ENCODE assay signal across 34 cellular contexts in genomic region chr6:110033749-110034636, GRCh38. TPM values are rescaled to one million over a fixed set of nuclear protein-coding genes. Genes with fewer than 3 reads are reported as not detected.
"Had no signal": no experiment of that assay in that cellular context is flagged by ENCODE, and none has a peak within 500 bp of the region (broad histone marks: within the 10 kb centered on the region; RNA-seq: fewer than 3 reads in every experiment).

No MANE protein-coding gene starts in this region.

- H3K27ac ChIP-seq: Peyer's patch, SJSA1 had no signal

- H3K4me1 Mint-ChIP-seq: activated B cell treated with CpG ODN at 0.5 μM for 24 hours; activated T-helper 17 cell treated with anti-CD3 and anti-CD28 coated beads, Interleukin-2, amount 50 U/mL, for 72 hours had no signal

- H3K4me1 ChIP-seq: Peyer's patch, SJSA1 had no signal

- H3K36me3 Mint-ChIP-seq: brain, IgD-negative memory B cell had no signal

- ATAC-seq: activated T-helper 17 cell treated with anti-CD3 and anti-CD28 coated beads, Interleukin-2, amount 50 U/mL, for 72 hours; SK-N-SH treated with all-trans-retinoic acid at 6 μM for 48 hours had no signal

- H3K36me3 ChIP-seq: Peyer's patch, SJSA1 had no signal

- H3K4me3 Mint-ChIP-seq: activated B cell treated with CpG ODN at 0.5 μM for 24 hours; activated CD4-positive, alpha-beta memory T cell treated with anti-CD3 and anti-CD28 coated beads, Interleukin-2, amount 10 ng/mL, durations not matched to agents 7 days and 5 days; activated naive CD4-positive, alpha-beta T cell treated with anti-CD3 and anti-CD28 coated beads for 36 hours; activated naive CD8-positive, alpha-beta T cell; activated T-helper 17 cell treated with anti-CD3 and anti-CD28 coated beads, Interleukin-2, amount 50 U/mL, for 72 hours; brain; IgD-negative memory B cell; T-helper 1 cell treated with Interleukin-12 subunit alpha and Interleukin-12 subunit beta and Interleukin-4 antibody, amounts not matched to agents 30 μg/mL and 1 μg/mL, for 36 hours had no signal

- H3K4me3 ChIP-seq: Peyer's patch, SJSA1 had no signal

- H3K9me3 ChIP-seq: Peyer's patch, SJSA1 had no signal

- H3K27me3 ChIP-seq: Peyer's patch, SJSA1 had no signal

- H3K27me3 Mint-ChIP-seq: activated B cell treated with CpG ODN at 0.5 μM for 24 hours; activated CD4-positive, alpha-beta memory T cell treated with anti-CD3 and anti-CD28 coated beads, Interleukin-2, amount 10 ng/mL, durations not matched to agents 7 days and 5 days; activated naive CD8-positive, alpha-beta T cell; activated T-helper 17 cell treated with anti-CD3 and anti-CD28 coated beads, Interleukin-2, amount 50 U/mL, for 72 hours; IgD-negative memory B cell had no signal

- H3K27ac Mint-ChIP-seq: activated B cell treated with CpG ODN at 0.5 μM for 24 hours; activated CD4-positive, alpha-beta memory T cell treated with anti-CD3 and anti-CD28 coated beads, Interleukin-2, amount 10 ng/mL, durations not matched to agents 7 days and 5 days; activated naive CD4-positive, alpha-beta T cell treated with anti-CD3 and anti-CD28 coated beads for 36 hours; activated naive CD8-positive, alpha-beta T cell; activated T-helper 17 cell treated with anti-CD3 and anti-CD28 coated beads, Interleukin-2, amount 50 U/mL, for 72 hours; IgD-negative memory B cell; T-helper 1 cell treated with Interleukin-12 subunit alpha and Interleukin-12 subunit beta and Interleukin-4 antibody, amounts not matched to agents 30 μg/mL and 1 μg/mL, for 36 hours had no signal

- H3K9me3 Mint-ChIP-seq: activated B cell treated with CpG ODN at 0.5 μM for 24 hours; activated CD4-positive, alpha-beta memory T cell treated with anti-CD3 and anti-CD28 coated beads, Interleukin-2, amount 10 ng/mL, durations not matched to agents 7 days and 5 days; activated naive CD4-positive, alpha-beta T cell treated with anti-CD3 and anti-CD28 coated beads for 36 hours; activated T-helper 17 cell treated with anti-CD3 and anti-CD28 coated beads, Interleukin-2, amount 50 U/mL, for 72 hours; brain; IgD-negative memory B cell; T-helper 1 cell treated with Interleukin-12 subunit alpha and Interleukin-12 subunit beta and Interleukin-4 antibody, amounts not matched to agents 30 μg/mL and 1 μg/mL, for 36 hours had no signal

- DNase-seq: activated B cell treated with CpG ODN at 0.5 μM for 24 hours; activated CD4-positive, alpha-beta memory T cell treated with anti-CD3 and anti-CD28 coated beads, Interleukin-2, amount 10 ng/mL, durations not matched to agents 7 days and 5 days; activated CD4-positive, alpha-beta T cell treated with anti-CD3 and anti-CD28 coated beads for 1 hour; activated CD4-positive, alpha-beta T cell treated with anti-CD3 and anti-CD28 coated beads, Interleukin-2, amount 50 U/mL, for 1 hour; activated gamma-delta T cell; activated naive CD4-positive, alpha-beta T cell treated with anti-CD3 and anti-CD28 coated beads for 36 hours; activated T-cell treated with anti-CD3 and anti-CD28 coated beads for 4 hours; activated T-cell treated with anti-CD3 and anti-CD28 coated beads, Interleukin-2, amount 50 U/mL, for 48 hours; KG1; NCI-H1092; NCI-H1694; NCI-H2029; NCI-H2107; NCI-H2171 treated with DMSO at 0.1 percent for 48 hours; NCI-H226; NCI-H526 treated with DMSO at 0.1 percent for 48 hours; NCI-H82; OCI-M1; Peyer's patch; SHP77; SW 1271; T-helper 9 cell had no signal

RNA-seq across cellular contexts. Expression of gene GPR6, which starts 55.9 kb away (rescaled TPM):
- total RNA-seq: activated B cell treated with CpG ODN at 0.5 μM for 24 hours; activated CD4-positive, alpha-beta memory T cell treated with anti-CD3 and anti-CD28 coated beads, Interleukin-2, amount 10 ng/mL, durations not matched to agents 7 days and 5 days; activated CD8-positive, alpha-beta memory T cell treated with anti-CD3 and anti-CD28 coated beads for 36 hours; activated naive CD4-positive, alpha-beta T cell treated with anti-CD3 and anti-CD28 coated beads for 36 hours; activated T-helper 17 cell treated with anti-CD3 and anti-CD28 coated beads, Interleukin-2, amount 50 U/mL, for 72 hours; astrocyte; LHCN-M2; M059J; NCI-H460; Peyer's patch; SJSA1 had no signal
- polyA plus RNA-seq: IgD-negative memory B cell had no signal
